Comparison of ENCODE assay signal across 1 cellular context in the genomic region with DNA sequence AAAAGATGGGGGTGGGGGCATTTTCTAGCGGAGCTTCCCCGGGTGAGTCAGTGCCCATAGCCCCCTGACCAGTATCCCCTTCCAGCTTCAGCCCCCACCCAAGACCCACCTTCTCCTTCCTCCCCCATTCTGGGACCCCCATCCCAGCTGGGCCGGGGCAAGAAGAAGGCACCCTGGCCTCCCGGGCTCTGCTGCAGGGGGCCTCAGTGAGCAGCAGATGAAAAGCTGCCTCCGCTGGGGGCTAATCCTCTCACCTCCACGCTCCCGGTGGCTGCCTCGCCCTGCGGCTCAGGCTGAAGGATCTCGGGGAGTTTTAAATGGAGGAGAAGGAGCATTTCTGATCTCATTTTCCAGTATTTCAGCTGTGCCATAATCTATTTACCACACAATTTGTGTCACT.
TF ChIP-seq lines count a peak whose summit lies in the region.

No MANE protein-coding gene starts in this region.

TF ChIP-seq in H1, 55 proteins besides CTCF, POLR2A, EP300 and RAD21:
- TF ChIP-seq BCL11A (IDR thresholded peaks at IDR 0.05; ENCODE audit: low read depth in 2 of 2, low read length in 2 of 2) (no peak), RNF2 (IDR thresholded peaks at IDR 0.05; ENCODE audit: borderline replicate concordance, low read depth, low read length, missing control alignments, poor library complexity, severe bottlenecking) (no peak), HDAC6 (IDR thresholded peaks at IDR 0.05; ENCODE audit: low read depth, low read length) (no peak)
